17 cellular contexts compared by ENCODE assay signal in genomic region chr5:57772512-57772911, GRCh38.
"Had no signal": no experiment of that assay in that cellular context is flagged by ENCODE, and none has a peak within 500 bp of the region (broad histone marks: within the 10 kb centered on the region; RNA-seq: fewer than 3 reads in every experiment).

No MANE protein-coding gene starts in this region.

- ATAC-seq: esophagus mucosa; gastrocnemius medialis; heart right ventricle; lower lobe of right lung; pancreas; right cardiac atrium; stimulated activated memory B cell treated with anti-CD40 and anti-IgM and Interleukin-4, amounts not matched to agents 10 μg/mL and 1 μg/mL and 100 μg/mL, for 72 hours had no signal

- H3K27me3 ChIP-seq: gastrocnemius medialis, heart right ventricle, pancreas, spleen, tibial artery, upper lobe of left lung, uterus had no signal

- DNase-seq: effector memory CD4-positive, alpha-beta T cell; gastrocnemius medialis; heart right ventricle; left ventricle myocardium inferior; lower lobe of right lung; occipital lobe; pancreas; right cardiac atrium; spleen; stimulated activated CD4-positive, alpha-beta T cell treated with anti-CD3 and anti-CD28 coated beads, Interleukin-15, amount 100 ng/mL, for 24 hours; stimulated activated CD4-positive, alpha-beta T cell treated with anti-CD3 and anti-CD28 coated beads, Interleukin-1b, Interleukin-23, amount 100 ng/mL, for 48 hours; stimulated activated CD4-positive, alpha-beta T cell treated with anti-CD3 and anti-CD28 coated beads, Interleukin-4, amount 100 ng/mL, for 24 hours; tibial artery; upper lobe of left lung; uterus had no signal

- H3K36me3 ChIP-seq: gastrocnemius medialis, heart right ventricle, left ventricle myocardium inferior, lower lobe of right lung, pancreas, spleen, tibial artery, upper lobe of left lung, uterus had no signal

- H3K27ac ChIP-seq: gastrocnemius medialis, heart right ventricle, left ventricle myocardium inferior, lower lobe of right lung, pancreas, spleen, tibial artery, upper lobe of left lung, uterus had no signal

- H3K4me1 ChIP-seq: gastrocnemius medialis, lower lobe of right lung, upper lobe of left lung, uterus had no signal

- H3K4me3 ChIP-seq: gastrocnemius medialis, heart right ventricle, left ventricle myocardium inferior, lower lobe of right lung, pancreas, spleen, tibial artery, upper lobe of left lung, uterus had no signal

- H3K9me3 ChIP-seq: gastrocnemius medialis, heart right ventricle, left ventricle myocardium inferior, lower lobe of right lung, pancreas, spleen, tibial artery, upper lobe of left lung, uterus had no signal
